Comparison of ENCODE assay signal across 17 cellular contexts in genomic region chr5:157059093-157059539, GRCh38. TPM values are rescaled to one million over a fixed set of nuclear protein-coding genes. Genes with fewer than 3 reads are reported as not detected.
DNase-seq lines count a peak whose midpoint lies in the region; ATAC-seq and TF ChIP-seq lines count a peak whose summit lies in the region.
"Had no signal": no experiment of that assay in that cellular context is flagged by ENCODE, and none has a peak within 500 bp of the region (broad histone marks: within the 10 kb centered on the region; RNA-seq: fewer than 3 reads in every experiment).

Gene HAVCR1, minus strand, starts transcription at chr5:157059116. Its CDS starts 1,173 bp downstream, at chr5:157057943.

- no peak for TF ChIP-seq CTCF in endodermal cell (conservative IDR thresholded peaks at IDR 0.05)

- WGBS in endodermal cell (ENCODE audit: insufficient coverage in 1 of 2, insufficient read length in 1 of 2), 2 experiments, result 73 to 85% methylated on average over 2 to 9 of the region's 9 CpGs

- H3K4me3 Mint-ChIP-seq in endodermal cell, result no peak within 1 kb of the TSS
- H3K4me3 Mint-ChIP-seq: activated naive CD8-positive, alpha-beta T cell treated with anti-CD3 and anti-CD28 coated beads, Interleukin-2, amount 10 ng/mL, durations not matched to agents 7 days and 5 days; naive thymus-derived CD8-positive, alpha-beta T cell had no signal

- no peaks in the 10 kb centered on the region for H3K27me3 ChIP-seq in endodermal cell (ENCODE audit: control insufficient read depth, insufficient read depth, low read length, poor library complexity, severe bottlenecking)
- H3K27me3 ChIP-seq: Peyer's patch had no signal

- H3K36me3 ChIP-seq in endodermal cell (ENCODE audit: control insufficient read depth, insufficient read depth, low read length), result no peaks in the 10 kb centered on the region
- H3K36me3 ChIP-seq: Peyer's patch had no signal

- H3K27me3 Mint-ChIP-seq in endodermal cell (ENCODE audit: insufficient read depth), result no peaks in the 10 kb centered on the region
- H3K27me3 Mint-ChIP-seq: activated naive CD8-positive, alpha-beta T cell treated with anti-CD3 and anti-CD28 coated beads, Interleukin-2, amount 10 ng/mL, durations not matched to agents 7 days and 5 days; naive thymus-derived CD8-positive, alpha-beta T cell had no signal

- TF ChIP-seq POLR2A in erythroblast (IDR thresholded peaks at IDR 0.05; ENCODE audit: low read length), result no peak

- H3K9ac ChIP-seq in endodermal cell (ENCODE audit: extremely low read depth, low read length, poor library complexity, severe bottlenecking), result no peak within 1 kb of the TSS

- no peak within 1 kb of the TSS for H3K27ac Mint-ChIP-seq in endodermal cell
- H3K27ac Mint-ChIP-seq: activated naive CD8-positive, alpha-beta T cell treated with anti-CD3 and anti-CD28 coated beads, Interleukin-2, amount 10 ng/mL, durations not matched to agents 7 days and 5 days had no signal

- ATAC-seq in GM21423 (IDR thresholded peaks at IDR 0.05; ENCODE audit: unreplicated experiment), result peak; percentile 87
- peak; percentile 88 for ATAC-seq in left colon
- ATAC-seq in GM18867 (IDR thresholded peaks at IDR 0.05; ENCODE audit: unreplicated experiment), result no peak
- ATAC-seq: naive thymus-derived CD8-positive, alpha-beta T cell had no signal

- peaks cover 17% of the 10 kb centered on the region for H3K4me1 Mint-ChIP-seq in endodermal cell

- in situ Hi-C loops in Caki2 (cut with HindIII; ENCODE audit: low pct_unique_long_range_greater_than_20kb, low sequenced_read_pairs), result no loop called here

- H3K4me3 ChIP-seq in endodermal cell (ENCODE audit: low read length), result no peak within 1 kb of the TSS
- H3K4me3 ChIP-seq: Peyer's patch, smooth muscle cell had no signal

- DNase-seq in Caki2 (ENCODE audit: low read depth) (peak; percentile 92), HuH-7 (ENCODE audit: low spot score) (peak; percentile 55), left colon (no peak), endodermal cell (no peak), NCI-H2171 treated with DMSO at 0.1 percent for 48 hours (lab: John Stamatoyannopoulos, UW) (no peak), erythroblast (lab: John Stamatoyannopoulos, UW) (no peak)
- DNase-seq: activated naive CD8-positive, alpha-beta T cell treated with anti-CD3 and anti-CD28 coated beads, Interleukin-2, amount 10 ng/mL, durations not matched to agents 7 days and 5 days; H7; naive thymus-derived CD8-positive, alpha-beta T cell; NCI-H2227 treated with DMSO at 0.1 percent for 48 hours; Peyer's patch; T1000 had no signal

- H3K36me3 Mint-ChIP-seq in endodermal cell (ENCODE audit: low read depth), result no peaks in the 10 kb centered on the region
- H3K36me3 Mint-ChIP-seq: naive thymus-derived CD8-positive, alpha-beta T cell had no signal

- no peaks in the 10 kb centered on the region for H3K9me3 Mint-ChIP-seq in endodermal cell
- H3K9me3 Mint-ChIP-seq: activated naive CD8-positive, alpha-beta T cell treated with anti-CD3 and anti-CD28 coated beads, Interleukin-2, amount 10 ng/mL, durations not matched to agents 7 days and 5 days; naive thymus-derived CD8-positive, alpha-beta T cell had no signal

- H3K9me3 ChIP-seq in endodermal cell (ENCODE audit: control insufficient read depth, low read length), result no peaks in the 10 kb centered on the region
- H3K9me3 ChIP-seq: Peyer's patch had no signal

- intact Hi-C loops in left colon (cut with DNase I, micrococcal nuclease), result no loop called here

- peaks cover 3% of the 10 kb centered on the region for H3K4me1 ChIP-seq in endodermal cell (ENCODE audit: control insufficient read depth, insufficient read depth, low read length)

- H3K27ac ChIP-seq in endodermal cell (ENCODE audit: low read depth, low read length), result no peak within 1 kb of the TSS
- H3K27ac ChIP-seq: Peyer's patch had no signal

RNA-seq across cellular contexts. Expression of gene HAVCR1, which starts in this region (rescaled TPM):
- 54.8 and 62.9 TPM in 2 replicates for total RNA-seq in Caki2 (2014; rRNA removed; shearing (Covaris generic); ENCODE audit: low replicate concordance)
- total RNA-seq in left colon (10 to 100 TPM in 1 of 2 donors, 1 to 10 TPM in 1; 3.9 to 16.3 TPM), endodermal cell (under 1 TPM; 0.59 to 0.60 TPM)
- polyA plus RNA-seq in endodermal cell (2013, experiment 1 of 2), result 0.28 TPM
- not detected for polyA plus RNA-seq in endodermal cell (2013, experiment 2 of 2)
- total RNA-seq: activated CD8-positive, alpha-beta memory T cell treated with anti-CD3 and anti-CD28 coated beads for 36 hours; H7; M059J; Peyer's patch; smooth muscle cell had no signal
- polyA plus RNA-seq: smooth muscle cell had no signal

Comparison
In these comparisons a context has a peak if more than half of its experiments do, and no peak if none do; other contexts are left out.
1. DNase-seq: peak in Caki2 (single experiment) and HuH-7 (single experiment); none in left colon (0 of 2), endodermal cell (single experiment), NCI-H2171 treated with DMSO at 0.1 percent for 48 hours (single experiment) and erythroblast (0 of 2).